7 cellular contexts compared by ENCODE assay signal in the genomic region with DNA sequence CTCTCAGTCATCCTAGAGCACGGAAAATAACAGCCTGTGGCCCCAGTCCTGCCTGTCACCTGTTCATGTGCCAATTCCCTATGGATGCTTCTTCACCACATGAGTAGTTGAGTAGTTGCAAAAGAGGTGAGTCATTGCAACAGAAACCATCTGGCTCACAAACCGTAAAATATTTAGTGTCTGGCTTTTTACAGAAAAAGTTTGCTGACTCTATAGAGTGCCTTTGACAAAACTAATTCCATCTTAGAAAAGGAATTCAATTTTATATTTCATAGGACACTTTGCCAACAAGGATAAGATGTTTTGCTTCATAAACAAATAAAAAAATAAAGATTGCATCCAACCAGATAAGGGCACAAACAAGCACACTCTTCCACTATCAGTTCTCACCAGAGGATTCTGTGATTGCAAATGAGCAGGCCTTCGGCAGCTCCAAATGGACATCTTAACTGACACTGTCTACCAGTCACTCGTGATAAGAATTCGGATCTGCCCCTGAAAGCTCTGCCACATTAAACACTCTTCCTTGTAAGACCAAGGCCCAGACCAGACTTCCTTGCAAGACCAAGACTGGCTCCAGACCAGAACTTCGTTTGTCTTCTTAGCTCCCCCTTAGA.
DNase-seq lines count a peak whose midpoint lies in the region; ATAC-seq and TF ChIP-seq lines count a peak whose summit lies in the region.

No MANE protein-coding gene starts in this region.

- in situ Hi-C loops in gastrocnemius medialis (cut with MboI; ENCODE audit: low sequenced_read_pairs in 4 of 4) = no loop called here

- H3K4me2 ChIP-seq in H9 (ENCODE audit: insufficient read depth, insufficient read length, low read length) = no peak overlapping the region

- no peaks in the 10 kb centered on the region for H4K20me1 ChIP-seq in H9 (ENCODE audit: control insufficient read depth, insufficient read depth, insufficient read length)

- H3K4me3 Mint-ChIP-seq in H9 = no peak overlapping the region

- no peak overlapping the region for H3K9ac ChIP-seq in H9 (ENCODE audit: extremely low read depth, insufficient read length, low read length)

- no peak overlapping the region for H2BK12ac ChIP-seq in H9 (ENCODE audit: insufficient read length, low read depth, low read length)

- no peak overlapping the region for H3K4me3 ChIP-seq in gastrocnemius medialis

- no peak overlapping the region for H4K5ac ChIP-seq in H9 (ENCODE audit: insufficient read length, low read depth, low read length)

- no peaks in the 10 kb centered on the region for H3K36me3 ChIP-seq in gastrocnemius medialis

- H3K56ac ChIP-seq in H9 (ENCODE audit: insufficient read length, low read depth, low read length) = no peak overlapping the region

- H3K27ac ChIP-seq in H9 (ENCODE audit: insufficient read length, low read depth, low read length) (no peak overlapping the region), gastrocnemius medialis (no peak overlapping the region)

- H2BK120ac ChIP-seq in H9 (ENCODE audit: low read depth, low read length, poor library complexity, severe bottlenecking) = no peak overlapping the region

- intact Hi-C loops in gastrocnemius medialis (cut with DNase I; ENCODE audit: low total_unique reads) = loop anchor here (10.0 kb wide), 1 partner anchor 437 kb away; no protein-coding TSS in a partner anchor

- H3K4me1 Mint-ChIP-seq in H9 = peaks cover 20 to 22% of the 10 kb centered on the region in 2 experiments

- no peaks in the 10 kb centered on the region for H3K79me1 ChIP-seq in H9 (ENCODE audit: insufficient read depth, low read depth, low read length, poor library complexity, severe bottlenecking)

- no peak overlapping the region for H3K18ac ChIP-seq in H9 (ENCODE audit: insufficient read length, low read depth, low read length)

- ATAC-seq in gastrocnemius medialis (peak; percentile 89), HG02610 (IDR thresholded peaks at IDR 0.05; ENCODE audit: unreplicated experiment) (no peak), HG03565 (IDR thresholded peaks at IDR 0.05; ENCODE audit: unreplicated experiment) (no peak)

- no peak overlapping the region for H3T11ph ChIP-seq in H9 (ENCODE audit: low read length)

- H3K27me3 ChIP-seq in H9 (ENCODE audit: insufficient read depth, low read length) (no peaks in the 10 kb centered on the region), gastrocnemius medialis (no peaks in the 10 kb centered on the region)

- WGBS in H9 (ENCODE audit: extremely low coverage, insufficient read length, low lambda C conversion rate) = no CpG with 5 or more reads among the region's 6 CpGs

- no peak for DNase-seq in H9
- peak; percentile 81 for DNase-seq in NCI-H524 treated with DMSO at 0.1 percent for 48 hours (lab: John Stamatoyannopoulos, UW)
- peak; percentile 87 for DNase-seq in fibroblast of gingiva (ENCODE audit: low read depth)
- DNase-seq in gastrocnemius medialis = peak; percentile 24 to 61
- DNase-seq in NCI-H1092 (lab: John Stamatoyannopoulos, UW) = no peak

- no peak overlapping the region for H4K91ac ChIP-seq in H9 (ENCODE audit: insufficient read length, low read depth, low read length)

- no peaks in the 10 kb centered on the region for H3K27me3 Mint-ChIP-seq in H9 (ENCODE audit: low read depth)

- H3K27ac Mint-ChIP-seq in H9 = peak overlapping the region; percentile 5 to 69 (median 12); a peak in 2 of 7 replicates

- no peak overlapping the region for H2AFZ ChIP-seq in H9 (ENCODE audit: low read length)

- no peak overlapping the region for H3K4ac ChIP-seq in H9 (ENCODE audit: low read depth, low read length)

- no peak overlapping the region for H2BK20ac ChIP-seq in H9 (ENCODE audit: low read depth, low read length, poor library complexity, severe bottlenecking)

- TF ChIP-seq CTCF in H9 (conservative IDR thresholded peaks at IDR 0.05) (no peak), gastrocnemius medialis (IDR thresholded peaks at IDR 0.05 in 4 of 5, conservative IDR thresholded peaks at IDR 0.05 in 1 of 5) (no peak)

- no peaks in the 10 kb centered on the region for H3K9me3 Mint-ChIP-seq in H9

- H4K8ac ChIP-seq in H9 (replicated peaks; ENCODE audit: insufficient read length, low read depth, low read length) = no peak overlapping the region

- H2AK5ac ChIP-seq in H9 (ENCODE audit: insufficient read length, low read length) = no peak overlapping the region

- H3K9me3 ChIP-seq in H9 (ENCODE audit: control insufficient read depth, low read depth, low read length) (no peaks in the 10 kb centered on the region), gastrocnemius medialis (no peaks in the 10 kb centered on the region)

- no peak for TF ChIP-seq POLR2A in gastrocnemius medialis (IDR thresholded peaks at IDR 0.05)

- no peaks in the 10 kb centered on the region for H3K36me3 Mint-ChIP-seq in H9 (ENCODE audit: insufficient read depth in 1 of 3, low read depth in 3 of 3)

- H2BK5ac ChIP-seq in H9 (ENCODE audit: insufficient read length, low read length) = no peak overlapping the region

- H3K23ac ChIP-seq in H9 (ENCODE audit: insufficient read length, low read depth, low read length) = no peak overlapping the region

- no peak overlapping the region for H2BK15ac ChIP-seq in H9 (ENCODE audit: low read depth, low read length)

- no peaks in the 10 kb centered on the region for H3K23me2 ChIP-seq in H9 (ENCODE audit: insufficient read length, low read depth, low read length, poor library complexity, severe bottlenecking)

- H3K4me1 ChIP-seq in H9 (ENCODE audit: insufficient read depth, low read length) (no peaks in the 10 kb centered on the region), gastrocnemius medialis (no peaks in the 10 kb centered on the region)

- H3K79me2 ChIP-seq in H9 (ENCODE audit: insufficient read depth, low read length) = no peaks in the 10 kb centered on the region

- H3K14ac ChIP-seq in H9 (ENCODE audit: insufficient read depth, low read length) = no peak overlapping the region

Comparison
In these comparisons a context has a peak if more than half of its experiments do, and no peak if none do; other contexts are left out.
1. DNase-seq: peak in NCI-H524 treated with DMSO at 0.1 percent for 48 hours (single experiment), fibroblast of gingiva (single experiment) and gastrocnemius medialis (2 of 2); none in H9 (single experiment) and NCI-H1092 (single experiment).
2. ATAC-seq: peak in gastrocnemius medialis (2 of 2); none in HG02610 (single experiment) and HG03565 (single experiment).